In the genomic region with DNA sequence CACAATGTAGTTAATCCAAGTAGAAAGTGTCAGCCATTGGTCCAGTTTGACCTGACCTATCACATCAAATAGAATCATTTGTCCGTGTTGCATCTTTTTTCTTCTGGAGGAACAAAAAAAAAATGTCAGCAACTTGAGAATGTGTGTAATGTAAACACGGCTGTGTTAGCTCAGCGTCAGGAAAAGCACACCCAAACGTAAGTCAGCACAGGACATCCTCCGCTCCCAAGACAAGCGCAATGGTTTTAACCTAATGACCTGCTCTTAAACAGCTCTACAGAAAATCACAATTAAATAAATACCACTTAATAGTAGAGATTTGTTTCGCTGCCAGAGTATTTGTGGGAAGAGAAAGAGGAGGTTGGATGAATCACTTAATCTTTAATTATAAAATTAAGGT, we compare ENCODE assay signal across 16 cellular contexts. TPM values are rescaled to one million over a fixed set of nuclear protein-coding genes. Genes with fewer than 3 reads are reported as not detected.
DNase-seq lines count a peak whose midpoint lies in the region; ATAC-seq and TF ChIP-seq lines count a peak whose summit lies in the region.
"Had no signal": no experiment of that assay in that cellular context is flagged by ENCODE, and none has a peak within 500 bp of the region (broad histone marks: within the 10 kb centered on the region; RNA-seq: fewer than 3 reads in every experiment).

No MANE protein-coding gene starts in this region.

- ATAC-seq in gastroesophageal sphincter: no peak
- ATAC-seq in HG03354 (IDR thresholded peaks at IDR 0.05; ENCODE audit: poor library complexity, severe bottlenecking, unreplicated experiment): no peak
- ATAC-seq in naive thymus-derived CD4-positive, alpha-beta T cell: no peak
- ATAC-seq: Panc1 had no signal

- dilution Hi-C loops in mammary epithelial cell (cut with HindIII; ENCODE audit: low sequenced_read_pairs): no loop called here

- 31% methylated on average over 7 of the region's 7 CpGs for WGBS in mammary epithelial cell (ENCODE audit: low coverage, missing lambda C conversion rate)
- 30 to 37% methylated on average over 3 to 7 of the region's 7 CpGs for WGBS in gastroesophageal sphincter (ENCODE audit: low coverage in 1 of 2), 2 donors

- no peaks in the 10 kb centered on the region for H3K79me2 ChIP-seq in mammary epithelial cell (ENCODE audit: insufficient read depth, low read length)

- H3K4me3 Mint-ChIP-seq in naive thymus-derived CD4-positive, alpha-beta T cell: no peak overlapping the region

- no peak overlapping the region for H3K27ac ChIP-seq in mammary epithelial cell (ENCODE audit: insufficient read depth, low read depth, low read length)
- H3K27ac ChIP-seq in gastroesophageal sphincter: peak overlapping the region in 2 of 4 donors; percentile 61 to 63
- H3K27ac ChIP-seq in naive thymus-derived CD4-positive, alpha-beta T cell (ENCODE audit: low read depth, low read length): no peak overlapping the region
- H3K27ac ChIP-seq: BLaER1 treated with 17β-estradiol and CSF1 and Interleukin-3, amounts not matched to agents 10 nM and 100 nM; HL-60 had no signal

- CTCF ChIA-PET in mammary epithelial cell (lab: Charles Lee; ENCODE audit: low non-redundant PET): no interaction called here
- CTCF ChIA-PET in naive thymus-derived CD4-positive, alpha-beta T cell (lab: Charles Lee): no interaction called here

- TF ChIP-seq CTCF in mammary epithelial cell (conservative IDR thresholded peaks at IDR 0.05 in 1 of 2, IDR thresholded peaks at IDR 0.05 in 1 of 2; ENCODE audit: extremely low read depth in 1 of 2, insufficient read depth in 1 of 2, low read depth in 1 of 2, low read length in 2 of 2) (no peak), gastroesophageal sphincter (IDR thresholded peaks at IDR 0.05) (no peak), retinal pigment epithelial cell (conservative IDR thresholded peaks at IDR 0.05; ENCODE audit: low read depth, low read length) (no peak)

- peak; percentile 10 for TF ChIP-seq EP300 in gastroesophageal sphincter (IDR thresholded peaks at IDR 0.05)

- DNase-seq in SIG-M5 treated with dmso at 0.1 percent for 504 hours (lab: John Stamatoyannopoulos, UW; ENCODE audit: unreplicated experiment) (peak; percentile 5), SIG-M5 (lab: John Stamatoyannopoulos, UW) (no peak), mammary epithelial cell (peak; percentile 4), retinal pigment epithelial cell (ENCODE audit: low read depth) (peak; percentile 22), NCI-H2107 (lab: John Stamatoyannopoulos, UW) (no peak)
- DNase-seq in naive thymus-derived CD4-positive, alpha-beta T cell: no peak
- DNase-seq: EL, NCI-H1930, NCI-H2171 treated with DMSO at 0.1 percent for 48 hours, NCI-H446 treated with DMSO at 0.1 percent for 48 hours, Right ventricle myocardium superior had no signal

- H3K9me3 Mint-ChIP-seq in naive thymus-derived CD4-positive, alpha-beta T cell: no peaks in the 10 kb centered on the region

- no peak for TF ChIP-seq POLR2A in gastroesophageal sphincter (IDR thresholded peaks at IDR 0.05)

- H3K9me3 ChIP-seq in mammary epithelial cell (replicated peaks; ENCODE audit: insufficient read depth, low read length): no peaks in the 10 kb centered on the region
- no peaks in the 10 kb centered on the region for H3K9me3 ChIP-seq in gastroesophageal sphincter
- H3K9me3 ChIP-seq in naive thymus-derived CD4-positive, alpha-beta T cell (ENCODE audit: control insufficient read depth in 2 of 3, low read length in 3 of 3): no peaks in the 10 kb centered on the region
- H3K9me3 ChIP-seq: BLaER1 treated with 17β-estradiol and CSF1 and Interleukin-3, amounts not matched to agents 10 nM and 100 nM had no signal

- no peaks in the 10 kb centered on the region for H4K20me1 ChIP-seq in mammary epithelial cell (ENCODE audit: insufficient read depth, low read length)
- H4K20me1 ChIP-seq: BLaER1 treated with 17β-estradiol and CSF1 and Interleukin-3, amounts not matched to agents 10 nM and 100 nM had no signal

- no peak overlapping the region for H3K9ac ChIP-seq in mammary epithelial cell (ENCODE audit: insufficient read depth, low read length)
- H3K9ac ChIP-seq: BLaER1 treated with 17β-estradiol and CSF1 and Interleukin-3, amounts not matched to agents 10 nM and 100 nM had no signal

- no TSS peak for BruUV-seq in mammary epithelial cell (replicated peaks; lab: Mats Ljungman, UMichigan)

- H3K27me3 ChIP-seq in mammary epithelial cell (ENCODE audit: insufficient read depth, low read length) (no peaks in the 10 kb centered on the region), gastroesophageal sphincter (no peaks in the 10 kb centered on the region)
- H3K27me3 ChIP-seq in naive thymus-derived CD4-positive, alpha-beta T cell (ENCODE audit: control insufficient read depth in 2 of 2, insufficient read depth in 2 of 2, low read length in 2 of 2): no peaks in the 10 kb centered on the region
- H3K27me3 ChIP-seq: BLaER1 treated with 17β-estradiol and CSF1 and Interleukin-3, amounts not matched to agents 10 nM and 100 nM had no signal

- no peaks in the 10 kb centered on the region for H3K4me1 Mint-ChIP-seq in naive thymus-derived CD4-positive, alpha-beta T cell

- H2AFZ ChIP-seq in mammary epithelial cell (ENCODE audit: low read depth, low read length): peak overlapping the region; percentile 43

- intact Hi-C loops in mammary epithelial cell (cut with micrococcal nuclease): no loop called here
- intact Hi-C loops in naive thymus-derived CD4-positive, alpha-beta T cell (cut with micrococcal nuclease): no loop called here

- H3K36me3 ChIP-seq in mammary epithelial cell (ENCODE audit: insufficient read depth, low read length) (no peaks in the 10 kb centered on the region), gastroesophageal sphincter (no peaks in the 10 kb centered on the region)
- no peaks in the 10 kb centered on the region for H3K36me3 ChIP-seq in naive thymus-derived CD4-positive, alpha-beta T cell (ENCODE audit: control insufficient read depth in 2 of 3, insufficient read depth in 3 of 3, low read length in 3 of 3)
- H3K36me3 ChIP-seq: BLaER1 treated with 17β-estradiol and CSF1 and Interleukin-3, amounts not matched to agents 10 nM and 100 nM had no signal

- POLR2A ChIA-PET in naive thymus-derived CD4-positive, alpha-beta T cell (lab: Charles Lee): no interaction called here

- H3K4me3 ChIP-seq in mammary epithelial cell (replicated peaks in 1 of 3; ENCODE audit: insufficient read depth in 1 of 3, low read depth in 2 of 3, low read length in 3 of 3): no peak overlapping the region
- no peak overlapping the region for H3K4me3 ChIP-seq in gastroesophageal sphincter
- H3K4me3 ChIP-seq in retinal pigment epithelial cell (ENCODE audit: low read length): no peak overlapping the region
- H3K4me3 ChIP-seq in naive thymus-derived CD4-positive, alpha-beta T cell (ENCODE audit: low read length): no peak overlapping the region
- H3K4me3 ChIP-seq: BLaER1 treated with 17β-estradiol and CSF1 and Interleukin-3, amounts not matched to agents 10 nM and 100 nM had no signal

- H3K36me3 Mint-ChIP-seq in naive thymus-derived CD4-positive, alpha-beta T cell: peaks cover 0 to 4% (median 0%) of the 10 kb centered on the region in 5 donors

- no peak overlapping the region for H3K27ac Mint-ChIP-seq in naive thymus-derived CD4-positive, alpha-beta T cell

- H3K4me2 ChIP-seq in mammary epithelial cell (ENCODE audit: insufficient read depth, low read depth, low read length): no peak overlapping the region
- H3K4me2 ChIP-seq: BLaER1 treated with 17β-estradiol and CSF1 and Interleukin-3, amounts not matched to agents 10 nM and 100 nM had no signal

- in situ Hi-C loops in mammary epithelial cell (cut with MboI; ENCODE audit: low sequenced_read_pairs in 2 of 2): no loop called here

- H3K27me3 Mint-ChIP-seq in naive thymus-derived CD4-positive, alpha-beta T cell: no peaks in the 10 kb centered on the region

- H3K4me1 ChIP-seq in mammary epithelial cell (ENCODE audit: insufficient read depth, low read length) (no peaks in the 10 kb centered on the region), gastroesophageal sphincter (peaks cover 0 to 16% (median 3%) of the 10 kb centered on the region in 3 donors)
- H3K4me1 ChIP-seq in naive thymus-derived CD4-positive, alpha-beta T cell (ENCODE audit: control insufficient read depth in 2 of 2, insufficient read depth in 2 of 2, low read length in 2 of 2): no peaks in the 10 kb centered on the region

RNA-seq across cellular contexts. Expression of a gene that starts 59.4 kb away (rescaled TPM):
- total RNA-seq in mammary epithelial cell (10 to 100 TPM; 37.8 to 45.9 TPM), gastroesophageal sphincter (10 to 100 TPM; 30.7 to 75.0 (median 50.7) TPM)
- polyA plus RNA-seq in mammary epithelial cell: 31.8 TPM
- polyA minus RNA-seq in mammary epithelial cell: 19.6 TPM
- total RNA-seq in naive thymus-derived CD4-positive, alpha-beta T cell: not detected
- polyA plus RNA-seq in naive thymus-derived CD4-positive, alpha-beta T cell: not detected

Comparison
In these comparisons a context has a peak if more than half of its experiments do, and no peak if none do; other contexts are left out.
1. DNase-seq: peak in SIG-M5 treated with dmso at 0.1 percent for 504 hours (single experiment), mammary epithelial cell (single experiment) and retinal pigment epithelial cell (single experiment); none in SIG-M5 (single experiment), NCI-H2107 (single experiment) and naive thymus-derived CD4-positive, alpha-beta T cell (0 of 9).
2. RNA of a gene that starts 59.4 kb away (total RNA-seq): 30.7 to 75.0 TPM in gastroesophageal sphincter and 37.8 to 45.9 TPM in mammary epithelial cell; not detected in naive thymus-derived CD4-positive, alpha-beta T cell; every median in the first group is over 10 times any median in the second.